ENCODE assay signal across 25 cellular contexts in the genomic region with DNA sequence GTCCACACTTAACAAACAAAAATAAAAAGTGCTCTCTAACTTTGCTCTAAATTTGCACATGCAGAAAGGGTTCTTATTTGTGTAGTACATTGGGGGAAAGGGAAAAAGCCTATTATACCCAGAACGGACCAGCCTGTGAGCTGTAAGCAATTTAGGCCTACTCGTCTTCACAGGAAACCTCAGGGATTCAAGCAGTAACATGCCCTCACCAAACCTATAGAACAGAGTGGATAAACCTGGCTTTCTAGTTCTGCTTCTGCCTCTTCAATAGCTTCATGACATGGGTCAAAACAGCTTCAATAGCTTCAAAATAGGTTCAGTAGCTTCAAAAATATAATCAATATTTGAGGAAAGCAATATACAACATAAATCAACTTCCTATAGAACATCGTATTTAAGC.
"Had no signal": no experiment of that assay in that cellular context is flagged by ENCODE, and none has a peak within 500 bp of the region (broad histone marks: within the 10 kb centered on the region; RNA-seq: fewer than 3 reads in every experiment).

No MANE protein-coding gene starts in this region.

- H3K9ac ChIP-seq: KMS-11 had no signal

- H3K4me2 ChIP-seq: KMS-11, PC-9 had no signal

- H3K27ac ChIP-seq: KMS-11, PC-9, SK-N-MC had no signal

- FAIRE-seq: TTC549 had no signal

- H3K4me3 ChIP-seq: MG63, PC-9, SK-N-MC had no signal

- H2AFZ ChIP-seq: PC-9 had no signal

- DNase-seq: activated B cell treated with CpG ODN at 0.5 μM for 24 hours; activated CD4-positive, alpha-beta T cell treated with anti-CD3 and anti-CD28 coated beads for 1 hour; activated CD4-positive, alpha-beta T cell treated with anti-CD3 and anti-CD28 coated beads, Interleukin-2, amount 10 ng/mL, durations not matched to agents 24 days and 14 days; activated CD4-positive, alpha-beta T cell treated with anti-CD3 and anti-CD28 coated beads, Interleukin-2, amount 50 U/mL, for 48 hours; activated gamma-delta T cell; activated naive CD4-positive, alpha-beta T cell treated with anti-CD3 and anti-CD28 coated beads, Interleukin-2, amount 10 ng/mL, durations not matched to agents 7 days and 5 days; activated naive CD8-positive, alpha-beta T cell treated with anti-CD3 and anti-CD28 coated beads for 36 hours; activated T-cell treated with anti-CD3 and anti-CD28 coated beads for 4 hours; activated T-cell treated with anti-CD3 and anti-CD28 coated beads, Interleukin-2, amount 50 U/mL, for 48 hours; caudate nucleus; MG63; MV-4-11; NCI-H1092 treated with DMSO at 0.1 percent for 48 hours; NCI-H1417 treated with DMSO at 0.1 percent for 48 hours; NCI-H1694; NCI-H2029; NCI-H446; NCI-H524; T-cell; T-helper 2 cell; T1000 had no signal

- H3K36me3 ChIP-seq: MG63 had no signal

- H3K27me3 ChIP-seq: MG63 had no signal
